ENCODE assay signal across 2 cellular contexts in genomic region chr12:111088409-111088808, GRCh38.
TF ChIP-seq lines count a peak whose summit lies in the region.

No MANE protein-coding gene starts in this region.

TF ChIP-seq in HepG2, 621 proteins besides CTCF, POLR2A, EP300 and RAD21:
- TF ChIP-seq ATF7 (IDR thresholded peaks at IDR 0.05) (peak; percentile 70), ATF7 (CRISPR knock-in tag; IDR thresholded peaks at IDR 0.05) (no peak), FOXO1 (CRISPR knock-in tag; IDR thresholded peaks at IDR 0.05) (no peak), SRY (CRISPR knock-in tag; IDR thresholded peaks at IDR 0.05) (no peak), ZNF619 (CRISPR knock-in tag; IDR thresholded peaks at IDR 0.05) (no peak), HMGXB4 (CRISPR knock-in tag; IDR thresholded peaks at IDR 0.05; ENCODE audit: borderline replicate concordance in 1 of 2, low read depth in 1 of 2) (no peak), ZNF784 (CRISPR knock-in tag; IDR thresholded peaks at IDR 0.05; ENCODE audit: borderline replicate concordance) (no peak)

TF ChIP-seq in K562, 482 proteins besides CTCF, POLR2A, EP300 and RAD21:
- TF ChIP-seq RREB1 (CRISPR knock-in tag; IDR thresholded peaks at IDR 0.05): no peak
- TF ChIP-seq ATF7 (IDR thresholded peaks at IDR 0.05): peak; percentile 47; the same call in 1 of the 2 replicates
- TF ChIP-seq ATF3 (IDR thresholded peaks at IDR 0.05): peak; percentile 25; the same call in 1 of the 2 replicates
- no peak for TF ChIP-seq ATF3 (CRISPR knock-in tag; conservative IDR thresholded peaks at IDR 0.05)
- TF ChIP-seq ZBTB49 (CRISPR knock-in tag; IDR thresholded peaks at IDR 0.05; ENCODE audit: borderline replicate concordance): no peak
- no peak for TF ChIP-seq PPARD (CRISPR knock-in tag; IDR thresholded peaks at IDR 0.05)
